ENCODE assay signal across 21 cellular contexts in genomic region chr16:762595-763268, GRCh38. TPM values are rescaled to one million over a fixed set of nuclear protein-coding genes. Genes with fewer than 3 reads are reported as not detected.
"Had no signal": no experiment of that assay in that cellular context is flagged by ENCODE, and none has a peak within 500 bp of the region (broad histone marks: within the 10 kb centered on the region; RNA-seq: fewer than 3 reads in every experiment).

No MANE protein-coding gene starts in this region.

- H3K9me3 ChIP-seq: heart left ventricle, mucosa of descending colon, ovary, right atrium auricular region, tibial artery, upper lobe of left lung, vagina had no signal

- H3K27me3 ChIP-seq: ovary, right atrium auricular region, upper lobe of left lung, vagina had no signal

- H3K27ac Mint-ChIP-seq: endodermal cell; naive thymus-derived CD8-positive, alpha-beta T cell; stimulated activated memory B cell treated with anti-CD40 and anti-IgM and Interleukin-4, amounts not matched to agents 10 μg/mL and 1 μg/mL and 100 μg/mL, for 72 hours; stimulated activated naive CD8-positive, alpha-beta T cell treated with anti-CD3 and anti-CD28 coated beads, Interleukin-15, Interleukin-2, amounts not matched to agents 100 ng/mL and 50 ng/mL, for 24 hours had no signal

- DNase-seq: effector CD4-positive, alpha-beta T cell; endodermal cell; foreskin melanocyte; hippocampal formation; kidney glomerular epithelial cell; mucosa of descending colon; nucleus accumbens; ovary; small intestine; stimulated activated CD4-positive, alpha-beta T cell treated with anti-CD3 and anti-CD28 coated beads, Interleukin-12 subunit alpha, Interleukin-12 subunit beta, amount 100 ng/mL, for 4 hours; tibial artery had no signal

- H3K4me1 Mint-ChIP-seq: endodermal cell; neural crest cell; stimulated activated memory B cell treated with anti-CD40 and anti-IgM and Interleukin-4, amounts not matched to agents 10 μg/mL and 1 μg/mL and 100 μg/mL, for 72 hours had no signal

- H3K4me3 Mint-ChIP-seq: endodermal cell; naive thymus-derived CD8-positive, alpha-beta T cell; neural crest cell; stimulated activated memory B cell treated with anti-CD40 and anti-IgM and Interleukin-4, amounts not matched to agents 10 μg/mL and 1 μg/mL and 100 μg/mL, for 72 hours; stimulated activated naive CD8-positive, alpha-beta T cell treated with anti-CD3 and anti-CD28 coated beads, Interleukin-15, Interleukin-2, amounts not matched to agents 100 ng/mL and 50 ng/mL, for 24 hours had no signal

- H3K36me3 ChIP-seq: heart left ventricle, ovary, right atrium auricular region, tibial artery, upper lobe of left lung, vagina had no signal

- H3K9me3 Mint-ChIP-seq: endodermal cell; naive thymus-derived CD8-positive, alpha-beta T cell; neural crest cell; stimulated activated memory B cell treated with anti-CD40 and anti-IgM and Interleukin-4, amounts not matched to agents 10 μg/mL and 1 μg/mL and 100 μg/mL, for 72 hours; stimulated activated naive CD8-positive, alpha-beta T cell treated with anti-CD3 and anti-CD28 coated beads, Interleukin-15, Interleukin-2, amounts not matched to agents 100 ng/mL and 50 ng/mL, for 24 hours had no signal

- ATAC-seq: heart left ventricle; mucosa of descending colon; naive thymus-derived CD8-positive, alpha-beta T cell; stimulated activated memory B cell treated with anti-CD40 and anti-IgM and Interleukin-4, amounts not matched to agents 10 μg/mL and 1 μg/mL and 100 μg/mL, for 72 hours had no signal

- FAIRE-seq: small intestine had no signal

- H3K27ac ChIP-seq: coronary artery, heart left ventricle, ovary, right atrium auricular region, tibial artery, upper lobe of left lung, vagina had no signal

- H3K36me3 Mint-ChIP-seq: naive thymus-derived CD8-positive, alpha-beta T cell; stimulated activated memory B cell treated with anti-CD40 and anti-IgM and Interleukin-4, amounts not matched to agents 10 μg/mL and 1 μg/mL and 100 μg/mL, for 72 hours had no signal

- H3K4me1 ChIP-seq: right atrium auricular region had no signal

- H3K4me3 ChIP-seq: coronary artery, heart left ventricle, mucosa of descending colon, ovary, right atrium auricular region, tibial artery, vagina had no signal

RNA-seq across cellular contexts. Expression of gene MSLN, which starts 2.2 kb away (rescaled TPM):
- total RNA-seq: naive thymus-derived CD8-positive, alpha-beta T cell; neural crest cell; temporal lobe; vagina had no signal
- polyA plus RNA-seq: heart left ventricle; naive thymus-derived CD8-positive, alpha-beta T cell had no signal
